In genomic region chr9:81538929-81539716, GRCh38 we compare ENCODE assay signal across 1 cellular context.
TF ChIP-seq lines count a peak whose summit lies in the region.

No MANE protein-coding gene starts in this region.

TF ChIP-seq in HepG2, 621 proteins besides CTCF, POLR2A, EP300 and RAD21 (continued from another document):
- TF ChIP-seq TFAP4 (IDR thresholded peaks at IDR 0.05; ENCODE audit: borderline replicate concordance, low read depth), result peak; percentile 73
- no peak for TF ChIP-seq NKX3-1 (CRISPR knock-in tag; IDR thresholded peaks at IDR 0.05)
- TF ChIP-seq NCOR1 (IDR thresholded peaks at IDR 0.05; ENCODE audit: borderline replicate concordance, low read length), result no peak
- peak; percentile 39 to 47; a peak in 2 of 4 replicates for TF ChIP-seq MAFK (conservative IDR thresholded peaks at IDR 0.05 in 1 of 2, IDR thresholded peaks at IDR 0.05 in 1 of 2; ENCODE audit: low read length in 2 of 2)
- TF ChIP-seq BCLAF1 (IDR thresholded peaks at IDR 0.05), result no peak
- TF ChIP-seq MZF1 (CRISPR knock-in tag; IDR thresholded peaks at IDR 0.05; ENCODE audit: borderline replicate concordance), result no peak
- TF ChIP-seq MAFF (IDR thresholded peaks at IDR 0.05; ENCODE audit: low read depth, low read length), result peak; percentile 17; the same call in 1 of the 2 replicates
- TF ChIP-seq JUN (CRISPR knock-in tag; IDR thresholded peaks at IDR 0.05), result no peak
- no peak for TF ChIP-seq TCF12 (IDR thresholded peaks at IDR 0.05)
- no peak for TF ChIP-seq TCF12 (CRISPR knock-in tag; IDR thresholded peaks at IDR 0.05)
- TF ChIP-seq FOXA1 (IDR thresholded peaks at IDR 0.05), result no peak
- TF ChIP-seq FOXA1 (CRISPR knock-in tag; IDR thresholded peaks at IDR 0.05), result peak; percentile 40; the same call in 1 of the 2 replicates
- no peak for TF ChIP-seq KLF13 (CRISPR knock-in tag; IDR thresholded peaks at IDR 0.05)
- no peak for TF ChIP-seq CEBPG (CRISPR knock-in tag; IDR thresholded peaks at IDR 0.05)
- no peak for TF ChIP-seq GATAD2A (CRISPR knock-in tag; IDR thresholded peaks at IDR 0.05)
- no peak for TF ChIP-seq TCF7 (IDR thresholded peaks at IDR 0.05; ENCODE audit: low read depth)
- TF ChIP-seq FOXP1 (IDR thresholded peaks at IDR 0.05), result no peak
- TF ChIP-seq FOXP1 (CRISPR knock-in tag; IDR thresholded peaks at IDR 0.05), result 0 out of 2 replicates have a peak, but pooled peaks have one; percentile 6
- TF ChIP-seq BRD4 (CRISPR knock-in tag; IDR thresholded peaks at IDR 0.05), result no peak
- no peak for TF ChIP-seq PITX1 (CRISPR knock-in tag; IDR thresholded peaks at IDR 0.05)
- TF ChIP-seq ZBTB39 (CRISPR knock-in tag; IDR thresholded peaks at IDR 0.05), result no peak
TF ChIP-seq in HepG2: peak in this region for 6.
